In the genomic region with DNA sequence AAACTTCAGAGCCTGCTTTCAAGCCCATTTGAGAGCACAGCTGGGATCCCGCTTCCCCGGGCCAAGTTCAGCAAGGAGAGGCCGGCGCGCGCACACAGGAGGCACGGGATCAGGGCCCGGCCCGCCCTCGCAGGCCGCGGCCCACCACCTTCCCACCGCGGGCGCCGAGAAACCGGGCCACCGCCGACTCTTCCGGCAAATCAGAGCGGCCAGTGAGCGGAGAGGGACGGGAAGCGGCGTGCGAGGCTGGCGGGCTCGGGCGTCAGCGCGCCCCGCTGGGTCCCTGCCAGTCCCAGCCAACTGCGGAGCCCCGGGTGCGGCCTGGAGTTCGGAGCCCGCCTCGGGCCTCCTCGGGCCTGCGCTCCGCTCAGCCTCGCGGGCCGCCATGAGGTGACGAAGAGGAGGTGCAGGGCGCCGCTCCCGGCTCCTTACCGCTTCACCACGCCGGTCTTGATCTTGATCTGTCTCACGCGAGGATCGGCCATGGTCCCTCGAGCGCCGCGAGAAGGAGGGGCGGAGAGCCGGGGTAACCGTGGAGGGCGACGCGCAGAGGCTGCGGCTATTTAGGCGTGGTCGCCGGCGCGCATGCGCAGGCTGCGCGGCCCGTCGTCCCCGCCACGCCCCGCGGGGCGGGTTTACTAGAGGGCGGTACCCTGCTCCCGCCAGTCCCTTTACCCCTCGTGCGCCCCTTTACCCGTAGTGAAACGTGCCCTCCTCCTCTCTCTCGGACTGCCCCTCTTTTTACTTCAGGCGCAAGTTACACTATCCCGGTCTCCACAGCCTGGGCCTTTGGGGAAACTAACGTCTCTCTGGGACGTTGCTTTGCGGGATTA, we compare ENCODE assay signal across 1 cellular context.
TF ChIP-seq lines count a peak whose summit lies in the region.

A gene with protein sequence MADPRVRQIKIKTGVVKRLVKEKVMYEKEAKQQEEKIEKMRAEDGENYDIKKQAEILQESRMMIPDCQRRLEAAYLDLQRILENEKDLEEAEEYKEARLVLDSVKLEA (minus strand): TSS at position 567 of the 833 bp plus-strand sequence. CDS start 82 bp downstream, at position 485.

TF ChIP-seq in K562, 482 proteins besides CTCF, POLR2A, EP300 and RAD21 (continued from another document and continues in another):
- TF ChIP-seq, protein P1, sequence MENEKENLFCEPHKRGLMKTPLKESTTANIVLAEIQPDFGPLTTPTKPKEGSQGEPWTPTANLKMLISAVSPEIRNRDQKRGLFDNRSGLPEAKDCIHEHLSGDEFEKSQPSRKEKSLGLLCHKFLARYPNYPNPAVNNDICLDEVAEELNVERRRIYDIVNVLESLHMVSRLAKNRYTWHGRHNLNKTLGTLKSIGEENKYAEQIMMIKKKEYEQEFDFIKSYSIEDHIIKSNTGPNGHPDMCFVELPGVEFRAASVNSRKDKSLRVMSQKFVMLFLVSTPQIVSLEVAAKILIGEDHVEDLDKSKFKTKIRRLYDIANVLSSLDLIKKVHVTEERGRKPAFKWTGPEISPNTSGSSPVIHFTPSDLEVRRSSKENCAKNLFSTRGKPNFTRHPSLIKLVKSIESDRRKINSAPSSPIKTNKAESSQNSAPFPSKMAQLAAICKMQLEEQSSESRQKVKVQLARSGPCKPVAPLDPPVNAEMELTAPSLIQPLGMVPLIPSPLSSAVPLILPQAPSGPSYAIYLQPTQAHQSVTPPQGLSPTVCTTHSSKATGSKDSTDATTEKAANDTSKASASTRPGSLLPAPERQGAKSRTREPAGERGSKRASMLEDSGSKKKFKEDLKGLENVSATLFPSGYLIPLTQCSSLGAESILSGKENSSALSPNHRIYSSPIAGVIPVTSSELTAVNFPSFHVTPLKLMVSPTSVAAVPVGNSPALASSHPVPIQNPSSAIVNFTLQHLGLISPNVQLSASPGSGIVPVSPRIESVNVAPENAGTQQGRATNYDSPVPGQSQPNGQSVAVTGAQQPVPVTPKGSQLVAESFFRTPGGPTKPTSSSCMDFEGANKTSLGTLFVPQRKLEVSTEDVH (IDR thresholded peaks at IDR 0.05; ENCODE audit: low read depth, partially characterized antibody), result peak; percentile 32
- no peak for TF ChIP-seq ZNF324 (CRISPR knock-in tag; IDR thresholded peaks at IDR 0.05)
- TF ChIP-seq SAFB2 (IDR thresholded peaks at IDR 0.05; ENCODE audit: borderline replicate concordance, low read depth, low read length, severe bottlenecking), result no peak
- no peak for TF ChIP-seq NFIX (CRISPR knock-in tag; IDR thresholded peaks at IDR 0.05; ENCODE audit: low read depth)
- 0 out of 2 replicates have a peak, but pooled peaks have one; percentile 25 for TF ChIP-seq GTF2F1 (IDR thresholded peaks at IDR 0.05; ENCODE audit: low read depth, low read length)
- no peak for TF ChIP-seq XRCC3 (IDR thresholded peaks at IDR 0.05)
- no peak for TF ChIP-seq KAT2B (IDR thresholded peaks at IDR 0.05; ENCODE audit: low read depth, low read length)
- peak; percentile 58 for TF ChIP-seq ZNF766 (CRISPR knock-in tag; conservative IDR thresholded peaks at IDR 0.05)
- TF ChIP-seq STAG1 (CRISPR knock-in tag; IDR thresholded peaks at IDR 0.05; ENCODE audit: borderline replicate concordance), result no peak
- no peak for TF ChIP-seq ZNF699 (CRISPR knock-in tag; IDR thresholded peaks at IDR 0.05; ENCODE audit: insufficient replicate concordance)
- TF ChIP-seq CREBBP (IDR thresholded peaks at IDR 0.05; ENCODE audit: low read depth, low read length), result no peak
- TF ChIP-seq E2F3 (CRISPR knock-in tag; IDR thresholded peaks at IDR 0.05), result 0 out of 2 replicates have a peak, but pooled peaks have one; percentile 76
- TF ChIP-seq ZNF785 (CRISPR knock-in tag; IDR thresholded peaks at IDR 0.05), result no peak
- no peak for TF ChIP-seq HNRNPUL1 (IDR thresholded peaks at IDR 0.05; ENCODE audit: low read length)
- TF ChIP-seq ETV5 (CRISPR knock-in tag; IDR thresholded peaks at IDR 0.05; ENCODE audit: low read depth), result no peak
- no peak for TF ChIP-seq ARID2 (IDR thresholded peaks at IDR 0.05)
- no peak for TF ChIP-seq BCOR (IDR thresholded peaks at IDR 0.05)
- TF ChIP-seq RBM39 (optimal IDR thresholded peaks at IDR 0.05; ENCODE audit: low read depth, low read length), result no peak
- 0 out of 2 replicates have a peak, but pooled peaks have one; percentile 35 for TF ChIP-seq GABPA (tag; conservative IDR thresholded peaks at IDR 0.05; ENCODE audit: low read depth)
- no peak for TF ChIP-seq EHMT2 (IDR thresholded peaks at IDR 0.05)
- no peak for TF ChIP-seq ETV1 (tag; conservative IDR thresholded peaks at IDR 0.05; ENCODE audit: low read depth)
- TF ChIP-seq, protein P2, sequence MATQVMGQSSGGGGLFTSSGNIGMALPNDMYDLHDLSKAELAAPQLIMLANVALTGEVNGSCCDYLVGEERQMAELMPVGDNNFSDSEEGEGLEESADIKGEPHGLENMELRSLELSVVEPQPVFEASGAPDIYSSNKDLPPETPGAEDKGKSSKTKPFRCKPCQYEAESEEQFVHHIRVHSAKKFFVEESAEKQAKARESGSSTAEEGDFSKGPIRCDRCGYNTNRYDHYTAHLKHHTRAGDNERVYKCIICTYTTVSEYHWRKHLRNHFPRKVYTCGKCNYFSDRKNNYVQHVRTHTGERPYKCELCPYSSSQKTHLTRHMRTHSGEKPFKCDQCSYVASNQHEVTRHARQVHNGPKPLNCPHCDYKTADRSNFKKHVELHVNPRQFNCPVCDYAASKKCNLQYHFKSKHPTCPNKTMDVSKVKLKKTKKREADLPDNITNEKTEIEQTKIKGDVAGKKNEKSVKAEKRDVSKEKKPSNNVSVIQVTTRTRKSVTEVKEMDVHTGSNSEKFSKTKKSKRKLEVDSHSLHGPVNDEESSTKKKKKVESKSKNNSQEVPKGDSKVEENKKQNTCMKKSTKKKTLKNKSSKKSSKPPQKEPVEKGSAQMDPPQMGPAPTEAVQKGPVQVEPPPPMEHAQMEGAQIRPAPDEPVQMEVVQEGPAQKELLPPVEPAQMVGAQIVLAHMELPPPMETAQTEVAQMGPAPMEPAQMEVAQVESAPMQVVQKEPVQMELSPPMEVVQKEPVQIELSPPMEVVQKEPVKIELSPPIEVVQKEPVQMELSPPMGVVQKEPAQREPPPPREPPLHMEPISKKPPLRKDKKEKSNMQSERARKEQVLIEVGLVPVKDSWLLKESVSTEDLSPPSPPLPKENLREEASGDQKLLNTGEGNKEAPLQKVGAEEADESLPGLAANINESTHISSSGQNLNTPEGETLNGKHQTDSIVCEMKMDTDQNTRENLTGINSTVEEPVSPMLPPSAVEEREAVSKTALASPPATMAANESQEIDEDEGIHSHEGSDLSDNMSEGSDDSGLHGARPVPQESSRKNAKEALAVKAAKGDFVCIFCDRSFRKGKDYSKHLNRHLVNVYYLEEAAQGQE (CRISPR knock-in tag; IDR thresholded peaks at IDR 0.05; ENCODE audit: low read depth), result no peak; the same call in 1 of the 2 replicates
- TF ChIP-seq FOXA1 (IDR thresholded peaks at IDR 0.05; ENCODE audit: borderline replicate concordance), result no peak
- no peak for TF ChIP-seq C11orf30 (IDR thresholded peaks at IDR 0.05; ENCODE audit: low read depth)
- TF ChIP-seq ZNF586 (CRISPR knock-in tag; conservative IDR thresholded peaks at IDR 0.05), result no peak; the same call in 1 of the 2 replicates
- TF ChIP-seq ZNF133 (CRISPR knock-in tag; IDR thresholded peaks at IDR 0.05), result no peak
- no peak for TF ChIP-seq SRSF1 (IDR thresholded peaks at IDR 0.05; ENCODE audit: low read depth, low read length)
- TF ChIP-seq, protein P3, sequence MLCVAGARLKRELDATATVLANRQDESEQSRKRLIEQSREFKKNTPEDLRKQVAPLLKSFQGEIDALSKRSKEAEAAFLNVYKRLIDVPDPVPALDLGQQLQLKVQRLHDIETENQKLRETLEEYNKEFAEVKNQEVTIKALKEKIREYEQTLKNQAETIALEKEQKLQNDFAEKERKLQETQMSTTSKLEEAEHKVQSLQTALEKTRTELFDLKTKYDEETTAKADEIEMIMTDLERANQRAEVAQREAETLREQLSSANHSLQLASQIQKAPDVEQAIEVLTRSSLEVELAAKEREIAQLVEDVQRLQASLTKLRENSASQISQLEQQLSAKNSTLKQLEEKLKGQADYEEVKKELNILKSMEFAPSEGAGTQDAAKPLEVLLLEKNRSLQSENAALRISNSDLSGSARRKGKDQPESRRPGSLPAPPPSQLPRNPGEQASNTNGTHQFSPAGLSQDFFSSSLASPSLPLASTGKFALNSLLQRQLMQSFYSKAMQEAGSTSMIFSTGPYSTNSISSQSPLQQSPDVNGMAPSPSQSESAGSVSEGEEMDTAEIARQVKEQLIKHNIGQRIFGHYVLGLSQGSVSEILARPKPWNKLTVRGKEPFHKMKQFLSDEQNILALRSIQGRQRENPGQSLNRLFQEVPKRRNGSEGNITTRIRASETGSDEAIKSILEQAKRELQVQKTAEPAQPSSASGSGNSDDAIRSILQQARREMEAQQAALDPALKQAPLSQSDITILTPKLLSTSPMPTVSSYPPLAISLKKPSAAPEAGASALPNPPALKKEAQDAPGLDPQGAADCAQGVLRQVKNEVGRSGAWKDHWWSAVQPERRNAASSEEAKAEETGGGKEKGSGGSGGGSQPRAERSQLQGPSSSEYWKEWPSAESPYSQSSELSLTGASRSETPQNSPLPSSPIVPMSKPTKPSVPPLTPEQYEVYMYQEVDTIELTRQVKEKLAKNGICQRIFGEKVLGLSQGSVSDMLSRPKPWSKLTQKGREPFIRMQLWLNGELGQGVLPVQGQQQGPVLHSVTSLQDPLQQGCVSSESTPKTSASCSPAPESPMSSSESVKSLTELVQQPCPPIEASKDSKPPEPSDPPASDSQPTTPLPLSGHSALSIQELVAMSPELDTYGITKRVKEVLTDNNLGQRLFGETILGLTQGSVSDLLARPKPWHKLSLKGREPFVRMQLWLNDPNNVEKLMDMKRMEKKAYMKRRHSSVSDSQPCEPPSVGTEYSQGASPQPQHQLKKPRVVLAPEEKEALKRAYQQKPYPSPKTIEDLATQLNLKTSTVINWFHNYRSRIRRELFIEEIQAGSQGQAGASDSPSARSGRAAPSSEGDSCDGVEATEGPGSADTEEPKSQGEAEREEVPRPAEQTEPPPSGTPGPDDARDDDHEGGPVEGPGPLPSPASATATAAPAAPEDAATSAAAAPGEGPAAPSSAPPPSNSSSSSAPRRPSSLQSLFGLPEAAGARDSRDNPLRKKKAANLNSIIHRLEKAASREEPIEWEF (CRISPR knock-in tag; IDR thresholded peaks at IDR 0.05), result no peak
- no peak for TF ChIP-seq BRD9 (IDR thresholded peaks at IDR 0.05; ENCODE audit: low read depth, partially characterized antibody)
- no peak for TF ChIP-seq MTF1 (CRISPR knock-in tag; IDR thresholded peaks at IDR 0.05; ENCODE audit: borderline replicate concordance)
- TF ChIP-seq PHF8 (IDR thresholded peaks at IDR 0.05; ENCODE audit: borderline replicate concordance, low read length), result peak; percentile 90
- peak; percentile 75 for TF ChIP-seq ATF7 (IDR thresholded peaks at IDR 0.05)
- TF ChIP-seq, protein P4, sequence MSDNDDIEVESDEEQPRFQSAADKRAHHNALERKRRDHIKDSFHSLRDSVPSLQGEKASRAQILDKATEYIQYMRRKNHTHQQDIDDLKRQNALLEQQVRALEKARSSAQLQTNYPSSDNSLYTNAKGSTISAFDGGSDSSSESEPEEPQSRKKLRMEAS (CRISPR knock-in tag; IDR thresholded peaks at IDR 0.05), result peak; percentile 77
- peak; percentile 84 for TF ChIP-seq GABPB1 (CRISPR knock-in tag; IDR thresholded peaks at IDR 0.05)
- no peak; the same call in 1 of the 2 replicates for TF ChIP-seq GTF2A2 (tag; IDR thresholded peaks at IDR 0.05)
- TF ChIP-seq JUN (IDR thresholded peaks at IDR 0.05; ENCODE audit: borderline replicate concordance, low read depth, low read length), result 0 out of 2 replicates have a peak, but pooled peaks have one; percentile 20
- no peak for TF ChIP-seq JUN (CRISPR knock-in tag; IDR thresholded peaks at IDR 0.05; ENCODE audit: borderline replicate concordance)
- TF ChIP-seq ZNF354B (CRISPR knock-in tag; IDR thresholded peaks at IDR 0.05), result no peak
- TF ChIP-seq XRCC4 (IDR thresholded peaks at IDR 0.05; ENCODE audit: extremely low read depth, insufficient read depth, insufficient read length), result no peak
- no peak for TF ChIP-seq ZNF431 (CRISPR knock-in tag; IDR thresholded peaks at IDR 0.05)
- no peak for TF ChIP-seq NELFE (IDR thresholded peaks at IDR 0.05; ENCODE audit: insufficient read depth, insufficient read length)
- TF ChIP-seq, protein P5, sequence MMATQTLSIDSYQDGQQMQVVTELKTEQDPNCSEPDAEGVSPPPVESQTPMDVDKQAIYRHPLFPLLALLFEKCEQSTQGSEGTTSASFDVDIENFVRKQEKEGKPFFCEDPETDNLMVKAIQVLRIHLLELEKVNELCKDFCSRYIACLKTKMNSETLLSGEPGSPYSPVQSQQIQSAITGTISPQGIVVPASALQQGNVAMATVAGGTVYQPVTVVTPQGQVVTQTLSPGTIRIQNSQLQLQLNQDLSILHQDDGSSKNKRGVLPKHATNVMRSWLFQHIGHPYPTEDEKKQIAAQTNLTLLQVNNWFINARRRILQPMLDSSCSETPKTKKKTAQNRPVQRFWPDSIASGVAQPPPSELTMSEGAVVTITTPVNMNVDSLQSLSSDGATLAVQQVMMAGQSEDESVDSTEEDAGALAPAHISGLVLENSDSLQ (IDR thresholded peaks at IDR 0.05), result no peak; the same call in 1 of the 2 replicates
- TF ChIP-seq, protein P6, sequence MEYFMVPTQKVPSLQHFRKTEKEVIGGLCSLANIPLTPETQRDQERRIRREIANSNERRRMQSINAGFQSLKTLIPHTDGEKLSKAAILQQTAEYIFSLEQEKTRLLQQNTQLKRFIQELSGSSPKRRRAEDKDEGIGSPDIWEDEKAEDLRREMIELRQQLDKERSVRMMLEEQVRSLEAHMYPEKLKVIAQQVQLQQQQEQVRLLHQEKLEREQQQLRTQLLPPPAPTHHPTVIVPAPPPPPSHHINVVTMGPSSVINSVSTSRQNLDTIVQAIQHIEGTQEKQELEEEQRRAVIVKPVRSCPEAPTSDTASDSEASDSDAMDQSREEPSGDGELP (CRISPR knock-in tag; IDR thresholded peaks at IDR 0.05; ENCODE audit: borderline replicate concordance), result peak; percentile 67
- no peak for TF ChIP-seq NR2C2 (CRISPR knock-in tag; IDR thresholded peaks at IDR 0.05)
- peak; percentile 71 for TF ChIP-seq NR2C2 (tag; IDR thresholded peaks at IDR 0.05)
- TF ChIP-seq MYBL2 (IDR thresholded peaks at IDR 0.05; ENCODE audit: low read depth), result no peak
- no peak for TF ChIP-seq MYBL2 (CRISPR knock-in tag; IDR thresholded peaks at IDR 0.05; ENCODE audit: borderline replicate concordance)
- no peak; the same call in 1 of the 2 replicates for TF ChIP-seq SMAD3 (CRISPR knock-in tag; conservative IDR thresholded peaks at IDR 0.05)
- 0 out of 2 replicates have a peak, but pooled peaks have one; percentile 33 for TF ChIP-seq IRF2 (CRISPR knock-in tag; IDR thresholded peaks at IDR 0.05)
- no peak for TF ChIP-seq MTA2 (IDR thresholded peaks at IDR 0.05; ENCODE audit: low read depth)
- TF ChIP-seq, protein P7, sequence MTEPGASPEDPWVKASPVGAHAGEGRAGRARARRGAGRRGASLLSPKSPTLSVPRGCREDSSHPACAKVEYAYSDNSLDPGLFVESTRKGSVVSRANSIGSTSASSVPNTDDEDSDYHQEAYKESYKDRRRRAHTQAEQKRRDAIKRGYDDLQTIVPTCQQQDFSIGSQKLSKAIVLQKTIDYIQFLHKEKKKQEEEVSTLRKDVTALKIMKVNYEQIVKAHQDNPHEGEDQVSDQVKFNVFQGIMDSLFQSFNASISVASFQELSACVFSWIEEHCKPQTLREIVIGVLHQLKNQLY (CRISPR knock-in tag; conservative IDR thresholded peaks at IDR 0.05), result no peak; a peak in 1 of 4 replicates
- TF ChIP-seq KHSRP (IDR thresholded peaks at IDR 0.05), result no peak
- no peak for TF ChIP-seq SMARCA4 (IDR thresholded peaks at IDR 0.05)
- TF ChIP-seq TARDBP (IDR thresholded peaks at IDR 0.05), result 0 out of 2 replicates have a peak, but pooled peaks have one; percentile 23
- peak; percentile 69; the same call in 1 of the 2 replicates for TF ChIP-seq LCOR (CRISPR knock-in tag; IDR thresholded peaks at IDR 0.05)
- TF ChIP-seq CXXC5 (CRISPR knock-in tag; IDR thresholded peaks at IDR 0.05), result peak; percentile 91
- no peak for TF ChIP-seq BCL6 (CRISPR knock-in tag; IDR thresholded peaks at IDR 0.05)
